ENCODE assay signal across 1 cellular context in the genomic region with DNA sequence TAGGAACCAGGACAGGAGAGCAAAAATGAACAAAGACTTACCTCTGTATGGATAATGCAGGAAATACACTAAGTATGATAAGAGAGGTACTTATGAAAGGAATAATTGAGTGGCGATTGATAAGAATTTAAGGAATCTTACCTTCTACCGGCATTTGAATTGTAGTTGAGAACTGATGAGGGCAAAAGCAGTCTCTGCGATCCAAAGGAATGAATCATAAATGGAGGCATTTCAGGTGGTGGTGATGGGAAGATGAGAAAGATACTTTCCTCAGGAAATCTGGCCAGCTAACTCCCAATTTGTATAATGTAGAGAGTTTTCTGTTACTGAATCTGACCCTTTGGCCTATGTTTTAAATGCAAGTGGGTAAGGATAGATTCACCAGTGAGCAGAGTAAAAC.
TF ChIP-seq lines count a peak whose summit lies in the region.

No MANE protein-coding gene starts in this region.

TF ChIP-seq in WTC11, 78 proteins besides CTCF, POLR2A, EP300 and RAD21 (continued from another document):
- TF ChIP-seq ZNF281 (CRISPR knock-in tag; IDR thresholded peaks at IDR 0.05) = no peak
- no peak for TF ChIP-seq ERG (CRISPR knock-in tag; IDR thresholded peaks at IDR 0.05)
- TF ChIP-seq ZSCAN18 (CRISPR knock-in tag; IDR thresholded peaks at IDR 0.05) = no peak
- TF ChIP-seq NR3C1 (CRISPR knock-in tag; conservative IDR thresholded peaks at IDR 0.05; ENCODE audit: low read depth) = no peak
